14 cellular contexts compared by ENCODE assay signal in the genomic region with DNA sequence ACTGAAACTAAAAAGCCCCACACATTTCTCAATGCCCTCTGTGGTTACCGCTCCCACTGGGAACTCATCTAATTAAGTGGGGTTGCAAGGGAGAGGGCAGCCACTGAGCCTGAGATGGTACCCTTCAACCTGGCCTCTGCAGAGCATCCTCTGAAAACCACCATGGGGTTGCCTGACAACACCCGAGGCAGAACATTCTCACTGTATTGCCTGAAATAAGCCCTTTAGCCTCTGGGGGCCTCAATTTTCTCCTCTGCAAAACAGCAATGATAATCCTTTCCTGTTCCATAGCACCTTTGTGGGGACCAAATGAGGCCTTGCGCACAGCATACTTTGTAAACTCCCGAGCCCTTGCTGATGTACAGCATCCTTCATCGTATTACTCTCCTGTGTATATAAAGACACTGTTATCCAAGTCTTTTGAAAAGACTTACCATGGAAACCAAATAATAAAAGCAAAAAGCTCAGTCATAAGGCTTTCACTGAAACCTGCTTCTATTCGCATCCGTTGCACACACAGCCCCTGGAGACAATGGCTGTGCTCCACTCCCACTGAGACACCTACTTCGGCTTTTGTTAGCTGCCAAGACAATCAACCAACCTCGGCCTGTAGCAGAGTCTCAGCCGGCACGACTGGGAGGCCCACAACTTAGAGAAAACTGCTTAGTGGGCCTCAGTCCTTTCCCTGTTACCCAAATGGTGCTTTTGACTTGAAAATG.
A peak's percentile ranks its signal among the peaks of the same experiment; 100 is the strongest.
DNase-seq lines count a peak whose midpoint lies in the region; ATAC-seq lines count a peak whose summit lies in the region.
"Had no signal": no experiment of that assay in that cellular context is flagged by ENCODE, and none has a peak within 500 bp of the region (broad histone marks: within the 10 kb centered on the region; RNA-seq: fewer than 3 reads in every experiment).

No MANE protein-coding gene starts in this region.

- H3K9me3 ChIP-seq in CD4-positive, alpha-beta memory T cell (ENCODE audit: control insufficient read depth in 1 of 2, low read length in 2 of 2): no peaks in the 10 kb centered on the region
- H3K9me3 ChIP-seq in HUES64 (ENCODE audit: insufficient read depth, low read depth, low read length): no peaks in the 10 kb centered on the region
- no peaks in the 10 kb centered on the region for H3K9me3 ChIP-seq in naive thymus-derived CD4-positive, alpha-beta T cell (ENCODE audit: control insufficient read depth in 2 of 3, low read length in 3 of 3)
- H3K9me3 ChIP-seq: stomach had no signal

- intact Hi-C loops in CD4-positive, alpha-beta memory T cell (cut with micrococcal nuclease): no loop called here
- intact Hi-C loops in naive thymus-derived CD4-positive, alpha-beta T cell (cut with micrococcal nuclease): no loop called here

- H3K27me3 ChIP-seq in CD4-positive, alpha-beta memory T cell (ENCODE audit: insufficient read depth, low read length): no peaks in the 10 kb centered on the region
- no peaks in the 10 kb centered on the region for H3K27me3 ChIP-seq in HUES64 (ENCODE audit: insufficient read depth, low read length)
- no peaks in the 10 kb centered on the region for H3K27me3 ChIP-seq in naive thymus-derived CD4-positive, alpha-beta T cell (ENCODE audit: control insufficient read depth in 2 of 2, insufficient read depth in 2 of 2, low read length in 2 of 2)
- H3K27me3 ChIP-seq: stomach had no signal

- H3K36me3 ChIP-seq in CD4-positive, alpha-beta memory T cell (ENCODE audit: insufficient read depth, low read length): no peaks in the 10 kb centered on the region
- no peaks in the 10 kb centered on the region for H3K36me3 ChIP-seq in HUES64 (ENCODE audit: insufficient read depth, low read length)
- H3K36me3 ChIP-seq in naive thymus-derived CD4-positive, alpha-beta T cell (ENCODE audit: control insufficient read depth in 2 of 3, insufficient read depth in 3 of 3, low read length in 3 of 3): no peaks in the 10 kb centered on the region
- H3K36me3 ChIP-seq: stomach had no signal

- POLR2A ChIA-PET in CD4-positive, alpha-beta memory T cell (lab: Charles Lee; ENCODE audit: partially characterized antibody): interaction anchor here (1.1 to 3.1 kb wide), 4 partner anchors 94 to 278 kb away, joined by 3 to 30 read pairs (median 12); no protein-coding TSS in a partner anchor
- POLR2A ChIA-PET in activated CD8-positive, alpha-beta T cell treated with anti-CD3 and anti-CD28 coated beads, Interleukin-2, amount 10 ng/mL, durations not matched to agents 7 days and 5 days (lab: Charles Lee): interaction anchor here (0.9 to 2.6 kb wide), 9 partner anchors 20 to 275 kb away, joined by 3 to 11 read pairs (median 7); partner anchors contain the start of gene FOXO1
- POLR2A ChIA-PET in naive thymus-derived CD4-positive, alpha-beta T cell (lab: Charles Lee): interaction anchor here (0.6 to 2.6 kb wide), 5 partner anchors 11 to 273 kb away, joined by 3 to 6 read pairs (median 4); no protein-coding TSS in a partner anchor

- ATAC-seq in activated CD8-positive, alpha-beta T cell treated with anti-CD3 and anti-CD28 coated beads, Interleukin-2, amount 10 ng/mL, durations not matched to agents 7 days and 5 days: no peak
- no peak for ATAC-seq in naive thymus-derived CD4-positive, alpha-beta T cell
- no peak for ATAC-seq in GM21423 (IDR thresholded peaks at IDR 0.05; ENCODE audit: unreplicated experiment)
- ATAC-seq: Panc1 had no signal

- H3K36me3 Mint-ChIP-seq in CD4-positive, alpha-beta memory T cell: no peaks in the 10 kb centered on the region
- H3K36me3 Mint-ChIP-seq in activated CD8-positive, alpha-beta T cell treated with anti-CD3 and anti-CD28 coated beads, Interleukin-2, amount 10 ng/mL, durations not matched to agents 7 days and 5 days (ENCODE audit: low read depth): peaks cover 19% of the 10 kb centered on the region
- H3K36me3 Mint-ChIP-seq in naive thymus-derived CD4-positive, alpha-beta T cell: peaks cover 0 to 28% (median 0%) of the 10 kb centered on the region in 5 donors

- peak overlapping the region in 7 of 8 donors; percentile 17 to 75 (median 51) for H3K4me3 Mint-ChIP-seq in CD4-positive, alpha-beta memory T cell
- H3K4me3 Mint-ChIP-seq in activated CD8-positive, alpha-beta T cell treated with anti-CD3 and anti-CD28 coated beads, Interleukin-2, amount 10 ng/mL, durations not matched to agents 7 days and 5 days: peak overlapping the region; percentile 27
- H3K4me3 Mint-ChIP-seq in naive thymus-derived CD4-positive, alpha-beta T cell: peak overlapping the region; percentile 6 to 88 (median 48)

- no peak overlapping the region for H3K27ac ChIP-seq in CD4-positive, alpha-beta memory T cell (ENCODE audit: low read depth, low read length)
- H3K27ac ChIP-seq in HUES64 (ENCODE audit: low read depth, low read length): peak overlapping the region; percentile 53; the same call in 1 of the 2 replicates
- H3K27ac ChIP-seq in naive thymus-derived CD4-positive, alpha-beta T cell (ENCODE audit: low read depth, low read length): no peak overlapping the region

- CTCF ChIA-PET in CD4-positive, alpha-beta memory T cell (lab: Charles Lee; ENCODE audit: partially characterized antibody): interaction anchor here (0.6 to 1.1 kb wide), 2 partner anchors 53 to 259 kb away, joined by 3 read pairs; no protein-coding TSS in a partner anchor
- CTCF ChIA-PET in activated CD8-positive, alpha-beta T cell treated with anti-CD3 and anti-CD28 coated beads, Interleukin-2, amount 10 ng/mL, durations not matched to agents 7 days and 5 days (lab: Charles Lee): interaction anchor here (0.7 to 1.9 kb wide), 3 partner anchors 61 to 321 kb away, joined by 3 to 10 read pairs (median 3); no protein-coding TSS in a partner anchor
- CTCF ChIA-PET in naive thymus-derived CD4-positive, alpha-beta T cell (lab: Charles Lee): no interaction called here

- H3K9ac ChIP-seq in HUES64 (ENCODE audit: low read depth, low read length): peak overlapping the region; percentile 35; the same call in 1 of the 2 replicates

- H3K9me3 Mint-ChIP-seq in CD4-positive, alpha-beta memory T cell: peaks cover 0 to 1% (median 0%) of the 10 kb centered on the region in 8 donors
- H3K9me3 Mint-ChIP-seq in activated CD8-positive, alpha-beta T cell treated with anti-CD3 and anti-CD28 coated beads, Interleukin-2, amount 10 ng/mL, durations not matched to agents 7 days and 5 days (ENCODE audit: insufficient read depth): peaks cover 7% of the 10 kb centered on the region
- H3K9me3 Mint-ChIP-seq in naive thymus-derived CD4-positive, alpha-beta T cell: peaks cover 0 to 11% (median 0%) of the 10 kb centered on the region in 11 donors

- no peaks in the 10 kb centered on the region for H3K27me3 Mint-ChIP-seq in CD4-positive, alpha-beta memory T cell
- no peaks in the 10 kb centered on the region for H3K27me3 Mint-ChIP-seq in activated CD8-positive, alpha-beta T cell treated with anti-CD3 and anti-CD28 coated beads, Interleukin-2, amount 10 ng/mL, durations not matched to agents 7 days and 5 days (ENCODE audit: low read depth)
- no peaks in the 10 kb centered on the region for H3K27me3 Mint-ChIP-seq in naive thymus-derived CD4-positive, alpha-beta T cell

- H3K4me1 Mint-ChIP-seq in CD4-positive, alpha-beta memory T cell: peaks cover 24 to 44% (median 38%) of the 10 kb centered on the region in 4 donors
- H3K4me1 Mint-ChIP-seq in activated CD8-positive, alpha-beta T cell treated with anti-CD3 and anti-CD28 coated beads, Interleukin-2, amount 10 ng/mL, durations not matched to agents 7 days and 5 days (ENCODE audit: low read depth): peaks cover 52% of the 10 kb centered on the region
- H3K4me1 Mint-ChIP-seq in naive thymus-derived CD4-positive, alpha-beta T cell: peaks cover 24 to 60% (median 46%) of the 10 kb centered on the region in 7 donors

- DNase-seq in CD4-positive, alpha-beta memory T cell: no peak
- DNase-seq in activated CD8-positive, alpha-beta T cell treated with anti-CD3 and anti-CD28 coated beads, Interleukin-2, amount 10 ng/mL, durations not matched to agents 7 days and 5 days: peak; percentile 36
- no peak for DNase-seq in naive thymus-derived CD4-positive, alpha-beta T cell
- no peak for DNase-seq in SKM-1 (lab: John Stamatoyannopoulos, UW; ENCODE audit: unreplicated experiment)
- no peak for DNase-seq in NCI-H524 treated with DMSO at 0.1 percent for 48 hours (lab: John Stamatoyannopoulos, UW)
- DNase-seq: activated CD4-positive, alpha-beta T cell treated with anti-CD3 and anti-CD28 coated beads for 48 hours; activated naive CD4-positive, alpha-beta T cell treated with anti-CD3 and anti-CD28 coated beads, Interleukin-2, amount 50 U/mL, for 16 hours; GDM1; MV-4-11; NCI-H446; stomach had no signal

- no peak overlapping the region for H3K4me3 ChIP-seq in CD4-positive, alpha-beta memory T cell (ENCODE audit: low read length in 2 of 2)
- no peak overlapping the region for H3K4me3 ChIP-seq in HUES64 (ENCODE audit: low read length)
- H3K4me3 ChIP-seq in naive thymus-derived CD4-positive, alpha-beta T cell (ENCODE audit: low read length): no peak overlapping the region
- H3K4me3 ChIP-seq: stomach had no signal

- H3K4me1 ChIP-seq in CD4-positive, alpha-beta memory T cell (ENCODE audit: insufficient read depth, low read length): peaks cover 34% of the 10 kb centered on the region
- peaks cover 9% of the 10 kb centered on the region; the same call in 1 of the 2 replicates for H3K4me1 ChIP-seq in HUES64 (ENCODE audit: insufficient read depth, low read length)
- H3K4me1 ChIP-seq in naive thymus-derived CD4-positive, alpha-beta T cell (ENCODE audit: control insufficient read depth in 2 of 2, insufficient read depth in 2 of 2, low read length in 2 of 2): peaks cover 11 to 23% of the 10 kb centered on the region in 2 donors

- peak overlapping the region; percentile 68 to 89 (median 84) for H3K27ac Mint-ChIP-seq in CD4-positive, alpha-beta memory T cell
- peak overlapping the region; percentile 73 for H3K27ac Mint-ChIP-seq in activated CD8-positive, alpha-beta T cell treated with anti-CD3 and anti-CD28 coated beads, Interleukin-2, amount 10 ng/mL, durations not matched to agents 7 days and 5 days
- H3K27ac Mint-ChIP-seq in naive thymus-derived CD4-positive, alpha-beta T cell: peak overlapping the region; percentile 40 to 97 (median 74)

- 70% methylated on average over 11 of the region's 11 CpGs for WGBS in HUES64
